In the genomic region with DNA sequence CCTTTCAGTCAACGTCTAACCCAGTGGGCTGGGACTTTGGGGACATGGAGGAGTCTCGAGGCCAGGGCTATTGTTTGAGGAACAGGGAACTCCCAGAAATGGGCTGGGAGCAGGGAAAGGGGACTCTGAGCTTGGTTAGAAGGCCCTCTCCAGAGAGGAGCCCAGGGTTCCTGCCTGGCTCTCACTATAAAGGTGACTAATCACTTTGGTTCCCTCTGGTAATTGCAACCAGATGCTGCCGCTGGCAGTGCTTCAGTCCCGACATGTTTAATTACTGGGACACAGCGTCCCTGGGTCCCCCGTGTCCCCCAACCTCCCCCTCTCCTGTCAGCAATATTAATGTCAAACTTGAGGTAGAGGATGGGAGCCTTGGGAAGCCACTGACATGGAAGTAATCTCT, we compare ENCODE assay signal across 16 cellular contexts. TPM values are rescaled to one million over a fixed set of nuclear protein-coding genes. Genes with fewer than 3 reads are reported as not detected.
DNase-seq lines count a peak whose midpoint lies in the region; ATAC-seq and TF ChIP-seq lines count a peak whose summit lies in the region.
"Had no signal": no experiment of that assay in that cellular context is flagged by ENCODE, and none has a peak within 500 bp of the region (broad histone marks: within the 10 kb centered on the region; RNA-seq: fewer than 3 reads in every experiment).

No MANE protein-coding gene starts in this region.

- no peak for TF ChIP-seq CTCF in cardiac fibroblast (IDR thresholded peaks at IDR 0.05; ENCODE audit: low read depth, low read length)
- TF ChIP-seq CTCF in osteoblast (IDR thresholded peaks at IDR 0.05; ENCODE audit: extremely low read depth, low read depth, low read length), result no peak
- TF ChIP-seq CTCF in gastroesophageal sphincter (IDR thresholded peaks at IDR 0.05), result no peak

- no peaks in the 10 kb centered on the region for H3K79me2 ChIP-seq in osteoblast (ENCODE audit: insufficient read depth, low read length)

- no peak overlapping the region for H3K27ac Mint-ChIP-seq in CD4-positive, alpha-beta memory T cell
- H3K27ac Mint-ChIP-seq: activated naive CD8-positive, alpha-beta T cell had no signal

- no peak for TF ChIP-seq EP300 in gastroesophageal sphincter (IDR thresholded peaks at IDR 0.05)

- POLR2A ChIA-PET in CD4-positive, alpha-beta memory T cell (lab: Charles Lee; ENCODE audit: partially characterized antibody), result no interaction called here

- peaks cover 3 to 9% (median 6%) of the 10 kb centered on the region in 4 donors for H3K4me1 Mint-ChIP-seq in CD4-positive, alpha-beta memory T cell

- no peaks in the 10 kb centered on the region for H3K27me3 ChIP-seq in MG63
- no peaks in the 10 kb centered on the region for H3K27me3 ChIP-seq in osteoblast (ENCODE audit: insufficient read depth, low read length)
- H3K27me3 ChIP-seq in CD4-positive, alpha-beta memory T cell (ENCODE audit: insufficient read depth, low read length), result no peaks in the 10 kb centered on the region
- H3K27me3 ChIP-seq in gastroesophageal sphincter, result peaks cover 5% of the 10 kb centered on the region

- H3K4me1 ChIP-seq in osteoblast (ENCODE audit: insufficient read depth, low read length), result peaks cover 21% of the 10 kb centered on the region
- no peaks in the 10 kb centered on the region for H3K4me1 ChIP-seq in CD4-positive, alpha-beta memory T cell (ENCODE audit: insufficient read depth, low read length)
- H3K4me1 ChIP-seq in gastroesophageal sphincter, result peaks cover 0 to 25% (median 0%) of the 10 kb centered on the region in 3 donors

- TF ChIP-seq POLR2A in gastroesophageal sphincter (IDR thresholded peaks at IDR 0.05), result no peak

- WGBS in gastroesophageal sphincter (ENCODE audit: low coverage in 1 of 2), 2 donors, result 14 to 56% methylated on average over 1 to 3 of the region's 6 CpGs

- H3K36me3 ChIP-seq in MG63 (no peaks in the 10 kb centered on the region), osteoblast (ENCODE audit: insufficient read depth, low read length) (no peaks in the 10 kb centered on the region), gastroesophageal sphincter (no peaks in the 10 kb centered on the region)
- H3K36me3 ChIP-seq in CD4-positive, alpha-beta memory T cell (ENCODE audit: insufficient read depth, low read length), result no peaks in the 10 kb centered on the region
- H3K36me3 ChIP-seq: neutrophil had no signal

- peaks cover 3 to 9% of the 10 kb centered on the region in 2 donors for H3K27me3 Mint-ChIP-seq in CD4-positive, alpha-beta memory T cell

- no peaks in the 10 kb centered on the region for H3K36me3 Mint-ChIP-seq in CD4-positive, alpha-beta memory T cell
- H3K36me3 Mint-ChIP-seq: activated naive CD8-positive, alpha-beta T cell had no signal

- H4K20me1 ChIP-seq in osteoblast (ENCODE audit: insufficient read depth, low read length), result no peaks in the 10 kb centered on the region

- H3K4me2 ChIP-seq in osteoblast (ENCODE audit: insufficient read depth, low read length), result peak overlapping the region; percentile 48

- no peak for ATAC-seq in gastroesophageal sphincter
- no peak for ATAC-seq in HG03280 (IDR thresholded peaks at IDR 0.05; ENCODE audit: unreplicated experiment)
- ATAC-seq: esophagus mucosa had no signal

- intact Hi-C loops in CD4-positive, alpha-beta memory T cell (cut with micrococcal nuclease), result no loop called here

- CTCF ChIA-PET in CD4-positive, alpha-beta memory T cell (lab: Charles Lee; ENCODE audit: partially characterized antibody), result interaction anchor here (5.9 kb wide), 1 partner anchor 138 kb away, joined by 35 read pairs; no protein-coding TSS in a partner anchor

- H3K4me3 ChIP-seq in MG63 (no peak overlapping the region), cardiac fibroblast (replicated peaks in 1 of 2; ENCODE audit: low read depth in 2 of 2, low read length in 2 of 2) (no peak overlapping the region), osteoblast (ENCODE audit: insufficient read depth, low read length) (no peak overlapping the region), gastroesophageal sphincter (no peak overlapping the region)
- H3K4me3 ChIP-seq in CD4-positive, alpha-beta memory T cell (ENCODE audit: low read length in 2 of 2), result no peak overlapping the region
- H3K4me3 ChIP-seq: skin epidermis had no signal

- H3K9me3 Mint-ChIP-seq in CD4-positive, alpha-beta memory T cell, result no peaks in the 10 kb centered on the region

- peak overlapping the region; percentile 72 for H3K27ac ChIP-seq in osteoblast (ENCODE audit: low read depth, low read length)
- H3K27ac ChIP-seq in CD4-positive, alpha-beta memory T cell (ENCODE audit: low read depth, low read length), result no peak overlapping the region
- no peak overlapping the region for H3K27ac ChIP-seq in gastroesophageal sphincter
- H3K27ac ChIP-seq: neutrophil, skin epidermis had no signal

- H3K9me3 ChIP-seq in MG63 (no peaks in the 10 kb centered on the region), osteoblast (ENCODE audit: low read depth, low read length) (no peaks in the 10 kb centered on the region), gastroesophageal sphincter (no peaks in the 10 kb centered on the region)
- H3K9me3 ChIP-seq in CD4-positive, alpha-beta memory T cell (ENCODE audit: control insufficient read depth in 1 of 2, low read length in 2 of 2), result no peaks in the 10 kb centered on the region
- H3K9me3 ChIP-seq: Caco-2, neutrophil had no signal

- H3K4me3 Mint-ChIP-seq in CD4-positive, alpha-beta memory T cell, result no peak overlapping the region
- H3K4me3 Mint-ChIP-seq: activated naive CD8-positive, alpha-beta T cell had no signal

- peak overlapping the region; percentile 67 for H2AFZ ChIP-seq in osteoblast (ENCODE audit: low read length)

- peak; percentile 92 for DNase-seq in ELR (ENCODE audit: low read depth)
- DNase-seq in MG63, result peak; percentile 92
- DNase-seq in cardiac fibroblast (ENCODE audit: low read depth in 2 of 2), result peak; percentile 69 to 85
- DNase-seq in osteoblast (ENCODE audit: insufficient read length, low spot score, missing footprints), result peak; percentile 89
- no peak for DNase-seq in CD4-positive, alpha-beta memory T cell
- DNase-seq in stimulated activated naive CD4-positive, alpha-beta T cell (lab: John Stamatoyannopoulos, UW), result no peak
- DNase-seq: Caco-2, Kasumi-1, NCI-H2029 had no signal

RNA-seq across cellular contexts. Expression of a gene that starts 5.0 kb away (rescaled TPM):
- total RNA-seq in MG63 (2014; rRNA removed; shearing (Covaris generic); ENCODE audit: low replicate concordance), result 0.49 TPM in 1 of 2 replicates, not detected in the other
- total RNA-seq in osteoblast, result 37.6 and 48.9 TPM in 2 replicates
- not detected for total RNA-seq in CD4-positive, alpha-beta memory T cell
- polyA plus RNA-seq in CD4-positive, alpha-beta memory T cell, result not detected
- total RNA-seq in gastroesophageal sphincter, result 1 to 10 TPM in 2 of 4 donors, under 1 TPM in 1, not detected in 1; 0.67 to 2.3 (median 1.1) TPM
- total RNA-seq: Caco-2, esophagus mucosa, SK-MEL-5 had no signal

RNA-seq across cellular contexts. Expression of a gene that starts 12.4 kb away (rescaled TPM):
- 37.3 and 58.8 TPM in 2 replicates for total RNA-seq in MG63 (2014; rRNA removed; shearing (Covaris generic); ENCODE audit: low replicate concordance)
- 23.3 and 23.5 TPM in 2 replicates for total RNA-seq in osteoblast
- 10 to 100 TPM; 71.3 to 76.9 TPM for total RNA-seq in CD4-positive, alpha-beta memory T cell
- 10 to 100 TPM in 1 of 2 donors, 1 to 10 TPM in 1; 4.4 to 14.1 TPM for polyA plus RNA-seq in CD4-positive, alpha-beta memory T cell
- total RNA-seq in gastroesophageal sphincter, result 10 to 100 TPM; 22.6 to 37.9 (median 30.9) TPM

RNA-seq across cellular contexts. Expression of a gene that starts 31.2 kb away (rescaled TPM):
- 43.0 and 66.7 TPM in 2 replicates for total RNA-seq in MG63 (2014; rRNA removed; shearing (Covaris generic); ENCODE audit: low replicate concordance)
- total RNA-seq in osteoblast (15.2 and 20.3 TPM in 2 replicates), gastroesophageal sphincter (10 to 100 TPM; 19.9 to 56.2 (median 31.1) TPM)
- total RNA-seq in CD4-positive, alpha-beta memory T cell, result 10 to 100 TPM; 46.4 to 49.3 TPM
- 10 to 100 TPM; 13.9 to 21.1 TPM for polyA plus RNA-seq in CD4-positive, alpha-beta memory T cell

Comparison
In these comparisons a context has a peak if more than half of its experiments do, and no peak if none do; other contexts are left out.
1. DNase-seq: peak in ELR (single experiment), MG63 (single experiment), cardiac fibroblast (2 of 2) and osteoblast (single experiment); none in CD4-positive, alpha-beta memory T cell (0 of 5) and stimulated activated naive CD4-positive, alpha-beta T cell (0 of 6).
2. RNA of a gene that starts 5.0 kb away (total RNA-seq): 37.6 to 48.9 TPM in osteoblast; 0.67 to 2.3 TPM in gastroesophageal sphincter, 0.49 TPM in MG63 and not detected in CD4-positive, alpha-beta memory T cell; every median in the first group is over 10 times any median in the second.